Comparison of ENCODE assay signal across 19 cellular contexts in the genomic region with DNA sequence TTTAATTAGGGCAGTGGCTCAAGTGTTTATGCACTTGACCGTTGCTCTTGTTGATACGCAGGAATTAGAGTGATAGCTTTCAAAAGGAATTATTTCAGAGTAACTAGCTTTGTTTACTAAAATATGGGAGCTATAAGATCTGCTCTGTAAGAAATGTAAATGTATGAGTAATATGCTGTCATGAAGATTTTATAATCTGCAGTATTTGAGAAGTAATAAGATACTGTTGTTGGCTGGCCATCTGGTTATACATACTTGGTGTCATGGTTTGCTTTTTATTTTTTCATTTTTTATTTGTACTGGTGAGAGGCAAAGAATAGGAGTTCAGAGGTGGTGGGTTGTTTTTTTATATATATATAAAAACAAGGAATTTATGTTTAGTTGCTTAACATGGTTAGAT. TPM values are rescaled to one million over a fixed set of nuclear protein-coding genes. Genes with fewer than 3 reads are reported as not detected.
DNase-seq lines count a peak whose midpoint lies in the region; ATAC-seq and TF ChIP-seq lines count a peak whose summit lies in the region.
"Had no signal": no experiment of that assay in that cellular context is flagged by ENCODE, and none has a peak within 500 bp of the region (broad histone marks: within the 10 kb centered on the region; RNA-seq: fewer than 3 reads in every experiment).

No MANE protein-coding gene starts in this region.

- no peak overlapping the region for H3K27ac ChIP-seq in CD8-positive, alpha-beta T cell (ENCODE audit: low read depth, low read length)
- H3K27ac ChIP-seq in PC-3 (ENCODE audit: low read length), result no peak overlapping the region
- H3K27ac ChIP-seq in right atrium auricular region, result no peak overlapping the region

- H3K9me2 ChIP-seq in PC-3 (replicated peaks; ENCODE audit: low read length), result no peaks in the 10 kb centered on the region; the same call in 1 of the 2 replicates

- no peaks in the 10 kb centered on the region for H3K9me3 ChIP-seq in CD8-positive, alpha-beta T cell (ENCODE audit: low read length)
- H3K9me3 ChIP-seq in PC-3 (ENCODE audit: low read length), result no peaks in the 10 kb centered on the region
- H3K9me3 ChIP-seq in right atrium auricular region, result no peaks in the 10 kb centered on the region
- H3K9me3 ChIP-seq: lower lobe of right lung had no signal

- intact Hi-C loops in CD14-positive monocyte (cut with micrococcal nuclease) (loop anchor here in 1 of 2 donors (5.0 kb wide), 2 partner anchors 35 to 60 kb away; partner anchors contain the start of gene PLXNC1), PC-3 (cut with micrococcal nuclease) (no loop called here)
- intact Hi-C loops in CD8-positive, alpha-beta T cell (cut with DNase I, micrococcal nuclease), result loop anchor here (2.0 to 10.0 kb wide), 5 partner anchors 55 to 530 kb away; partner anchors contain the start of genes CRADD (in 1 of the 2) and PLXNC1 (in 1 of the 2)

- no peaks in the 10 kb centered on the region for H3K27me3 Mint-ChIP-seq in CD14-positive monocyte (ENCODE audit: low read depth in 3 of 3)
- no peaks in the 10 kb centered on the region for H3K27me3 Mint-ChIP-seq in CD8-positive, alpha-beta T cell (ENCODE audit: low read depth)
- H3K27me3 Mint-ChIP-seq: brain had no signal

- no peak overlapping the region for H2AFZ ChIP-seq in PC-3 (ENCODE audit: low read length)

- H3K27me3 ChIP-seq in CD8-positive, alpha-beta T cell (ENCODE audit: insufficient read depth, low read length), result no peaks in the 10 kb centered on the region
- H3K27me3 ChIP-seq in PC-3 (ENCODE audit: low read length) (peaks cover 12% of the 10 kb centered on the region; the same call in 1 of the 2 replicates), right atrium auricular region (no peaks in the 10 kb centered on the region)

- CTCF ChIA-PET in CD8-positive, alpha-beta T cell (lab: Charles Lee), result no interaction called here
- CTCF ChIA-PET in PC-3 (lab: Charles Lee), result interaction anchor here (0.5 kb wide), 1 partner anchor 69 kb away, joined by 4 read pairs; no protein-coding TSS in a partner anchor

- POLR2A ChIA-PET in CD8-positive, alpha-beta T cell (lab: Charles Lee), result interaction anchor here (0.5 to 0.6 kb wide), 2 partner anchors 40 to 41 kb away, joined by 3 read pairs; no protein-coding TSS in a partner anchor
- POLR2A ChIA-PET in PC-3 (lab: Charles Lee; ENCODE audit: unreplicated experiment), result interaction anchor here (0.6 to 0.7 kb wide), 2 partner anchors 55 to 125 kb away, joined by 3 to 4 read pairs; no protein-coding TSS in a partner anchor

- no TSS peak for BruUV-seq in PC-3 (replicated peaks; lab: Mats Ljungman, UMichigan)

- H3K4me2 ChIP-seq in PC-3 (ENCODE audit: low read length), result peak overlapping the region; percentile 49

- peaks cover 0 to 2% (median 1%) of the 10 kb centered on the region in 7 donors for H3K9me3 Mint-ChIP-seq in CD14-positive monocyte
- H3K9me3 Mint-ChIP-seq in CD8-positive, alpha-beta T cell, result peaks cover 2% of the 10 kb centered on the region
- H3K9me3 Mint-ChIP-seq: type B pancreatic cell had no signal

- H3K9ac ChIP-seq in PC-3 (ENCODE audit: low read length), result no peak overlapping the region

- H3K27ac Mint-ChIP-seq in CD14-positive monocyte, result peak overlapping the region; percentile 95 to 100 (median 98)
- peak overlapping the region; percentile 85 for H3K27ac Mint-ChIP-seq in CD8-positive, alpha-beta T cell
- H3K27ac Mint-ChIP-seq: type B pancreatic cell had no signal

- ATAC-seq in CD8-positive, alpha-beta T cell, result no peak
- peak; percentile 95 for ATAC-seq in PC-3
- ATAC-seq: lower lobe of right lung had no signal

- peaks cover 67% of the 10 kb centered on the region for H3K4me1 Mint-ChIP-seq in CD14-positive monocyte
- H3K4me1 Mint-ChIP-seq in CD8-positive, alpha-beta T cell (ENCODE audit: low read depth), result peaks cover 65% of the 10 kb centered on the region

- no peaks in the 10 kb centered on the region for H4K20me1 ChIP-seq in PC-3 (ENCODE audit: low read length)

- no peaks in the 10 kb centered on the region for H3K79me2 ChIP-seq in PC-3 (ENCODE audit: low read length)

- no peaks in the 10 kb centered on the region for H3F3A ChIP-seq in PC-3 (ENCODE audit: low read length, unreplicated experiment)

- DNase-seq in CD14-positive monocyte (ENCODE audit: low spot score), result no peak
- no peak for DNase-seq in CD8-positive, alpha-beta T cell
- DNase-seq in PC-3, result peak; percentile 85
- peak; percentile 36 for DNase-seq in dedifferentiated amniotic fluid mesenchymal stem cell (ENCODE audit: extremely low spot score)
- DNase-seq in NCI-H226, result no peak
- no peak for DNase-seq in right atrium auricular region (ENCODE audit: low spot score)
- DNase-seq in amygdala (lab: John Stamatoyannopoulos, UW), result no peak
- no peak for DNase-seq in EL
- DNase-seq: activated CD4-positive, CD25-positive, alpha-beta regulatory T cell; C1 segment of cervical spinal cord; effector CD4-positive, alpha-beta T cell; lower lobe of right lung; NCI-H1105; NCI-H345; stimulated activated CD4-positive, alpha-beta T cell treated with anti-CD3 and anti-CD28 coated beads, Interleukin-1b, Interleukin-23, amount 100 ng/mL, for 48 hours; SW 1271 had no signal

- no peak for TF ChIP-seq CTCF in CD14-positive monocyte (IDR thresholded peaks at IDR 0.05)
- TF ChIP-seq CTCF in CD8-positive, alpha-beta T cell (IDR thresholded peaks at IDR 0.05), result no peak
- TF ChIP-seq CTCF in PC-3 (conservative IDR thresholded peaks at IDR 0.05; ENCODE audit: low read depth, low read length), result no peak
- no peak for TF ChIP-seq CTCF in right atrium auricular region (IDR thresholded peaks at IDR 0.05)

- H3K36me3 ChIP-seq in CD8-positive, alpha-beta T cell (ENCODE audit: insufficient read depth, low read length), result no peaks in the 10 kb centered on the region
- H3K36me3 ChIP-seq in PC-3 (ENCODE audit: low read depth, low read length) (no peaks in the 10 kb centered on the region), right atrium auricular region (no peaks in the 10 kb centered on the region)
- H3K36me3 ChIP-seq: lower lobe of right lung had no signal

- peaks cover 49 to 51% of the 10 kb centered on the region in 2 donors for H3K36me3 Mint-ChIP-seq in CD14-positive monocyte
- H3K36me3 Mint-ChIP-seq in CD8-positive, alpha-beta T cell, result peaks cover 6% of the 10 kb centered on the region
- H3K36me3 Mint-ChIP-seq: type B pancreatic cell had no signal

- no peak overlapping the region for H3K4me3 ChIP-seq in CD8-positive, alpha-beta T cell (ENCODE audit: low read depth, low read length)
- H3K4me3 ChIP-seq in PC-3 (ENCODE audit: low read length) (no peak overlapping the region), right atrium auricular region (no peak overlapping the region)

- H3K4me3 Mint-ChIP-seq in CD14-positive monocyte, result no peak overlapping the region
- no peak overlapping the region for H3K4me3 Mint-ChIP-seq in CD8-positive, alpha-beta T cell
- H3K4me3 Mint-ChIP-seq: brain, neural crest cell, type B pancreatic cell had no signal

- peaks cover 50% of the 10 kb centered on the region for H3K4me1 ChIP-seq in CD8-positive, alpha-beta T cell (ENCODE audit: insufficient read depth, low read length)
- H3K4me1 ChIP-seq in PC-3 (ENCODE audit: insufficient read depth, low read length) (peaks cover 19% of the 10 kb centered on the region), right atrium auricular region (peaks cover 0 to 19% of the 10 kb centered on the region in 2 donors)

RNA-seq across cellular contexts. Expression of gene PLXNC1, which starts 58.5 kb away (rescaled TPM):
- 10 to 100 TPM; 14.3 to 15.4 TPM for polyA plus RNA-seq in CD14-positive monocyte
- 1 to 10 TPM; 6.0 to 7.7 TPM for total RNA-seq in CD8-positive, alpha-beta T cell
- total RNA-seq in PC-3 (2014; rRNA removed), result 0.15 TPM in 1 of 2 replicates, not detected in the other
- 1 to 10 TPM; 2.0 to 3.0 TPM for total RNA-seq in right atrium auricular region

Comparison
In these comparisons a context has a peak if more than half of its experiments do, and no peak if none do; other contexts are left out.
1. DNase-seq: peak in PC-3 (single experiment) and dedifferentiated amniotic fluid mesenchymal stem cell (single experiment); none in CD14-positive monocyte (single experiment), CD8-positive, alpha-beta T cell (0 of 7), NCI-H226 (single experiment), right atrium auricular region (single experiment), amygdala (0 of 56) and EL (single experiment).